In the genomic region with DNA sequence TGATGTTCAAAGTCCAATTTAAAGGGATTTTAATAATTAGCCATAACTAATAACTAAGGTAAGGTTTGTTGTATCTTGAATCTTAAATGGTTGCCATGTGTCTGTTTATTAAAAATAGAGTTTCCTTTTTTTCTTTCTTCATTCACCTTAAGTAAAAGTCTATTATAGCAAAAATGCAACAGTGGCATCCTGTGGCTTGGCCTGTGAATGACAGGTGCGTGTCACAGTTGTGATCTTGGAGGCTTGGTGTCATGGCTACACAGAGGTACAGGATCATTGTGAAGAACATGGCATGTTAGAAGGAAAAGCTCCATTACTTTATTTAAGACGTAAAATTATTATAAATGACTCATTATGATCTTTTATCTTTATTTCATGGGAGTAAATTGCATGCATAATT, we compare ENCODE assay signal across 1 cellular context.
TF ChIP-seq lines count a peak whose summit lies in the region.

No MANE protein-coding gene starts in this region.

TF ChIP-seq in HCT116, 20 proteins besides CTCF, POLR2A, EP300 and RAD21 (continued from another document):
- TF ChIP-seq EGR1 (IDR thresholded peaks at IDR 0.05; ENCODE audit: low read depth) (no peak), EZH2phosphoT487 (IDR thresholded peaks at IDR 0.05; ENCODE audit: borderline replicate concordance) (no peak), CBX3 (IDR thresholded peaks at IDR 0.05; ENCODE audit: low read depth) (no peak)
